Comparison of ENCODE assay signal across 9 cellular contexts in the genomic region with DNA sequence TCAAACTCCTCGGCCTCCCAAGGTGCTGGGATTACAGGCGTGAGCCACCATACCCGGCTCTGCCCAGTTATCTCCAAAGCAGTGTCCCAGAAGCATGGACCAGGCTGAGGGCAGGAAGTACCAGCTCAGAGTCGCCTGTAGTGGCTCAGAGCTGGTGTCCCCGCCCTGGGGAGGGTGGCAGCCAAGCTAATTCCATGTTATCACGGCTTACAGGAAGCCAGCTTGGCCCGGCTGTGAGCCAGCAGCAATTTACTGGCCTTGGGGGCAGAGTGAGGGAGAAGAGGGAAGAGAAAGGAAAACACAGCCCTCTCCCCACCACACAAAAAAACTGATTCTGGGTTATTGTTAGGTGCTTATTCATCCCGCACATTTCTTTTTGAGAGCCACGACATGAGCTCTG.
DNase-seq lines count a peak whose midpoint lies in the region; ATAC-seq and TF ChIP-seq lines count a peak whose summit lies in the region.
"Had no signal": no experiment of that assay in that cellular context is flagged by ENCODE, and none has a peak within 500 bp of the region (broad histone marks: within the 10 kb centered on the region; RNA-seq: fewer than 3 reads in every experiment).

No MANE protein-coding gene starts in this region.

- H3K27ac ChIP-seq in HCT116 (ENCODE audit: low read depth, low read length), result peak overlapping the region; percentile 59; the same call in 1 of the 2 replicates
- 0 out of 2 replicates have a peak overlapping the region, but pooled peaks have one; percentile 24 for H3K27ac ChIP-seq in WERI-Rb-1
- H3K27ac ChIP-seq in right cardiac atrium (ENCODE audit: low read length), result peak overlapping the region; percentile 21
- peak overlapping the region in 3 of 4 donors; percentile 45 to 58 (median 54) for H3K27ac ChIP-seq in gastrocnemius medialis

- H3K9me3 ChIP-seq in HCT116 (ENCODE audit: control insufficient read depth in 1 of 2, insufficient read depth in 1 of 2, low read depth in 1 of 2, low read length in 2 of 2) (no peaks in the 10 kb centered on the region), WERI-Rb-1 (ENCODE audit: severe bottlenecking) (no peaks in the 10 kb centered on the region), right cardiac atrium (ENCODE audit: control insufficient read depth, low read length) (no peaks in the 10 kb centered on the region), gastrocnemius medialis (no peaks in the 10 kb centered on the region)

- no peak for TF ChIP-seq POLR2A in HCT116 (IDR thresholded peaks at IDR 0.05; ENCODE audit: borderline replicate concordance, extremely low read depth, insufficient read depth, insufficient read length)
- no peak for TF ChIP-seq POLR2A in gastrocnemius medialis (IDR thresholded peaks at IDR 0.05)

- peak overlapping the region; percentile 21; the same call in 1 of the 2 replicates for H3K4me2 ChIP-seq in HCT116 (ENCODE audit: low read length)

- CTCF ChIA-PET in HCT116 (lab: Charles Lee), result interaction anchor here (1.3 kb wide), 1 partner anchor 102 kb away, joined by 3 read pairs; no protein-coding TSS in a partner anchor

- H3K79me2 ChIP-seq in HCT116 (ENCODE audit: insufficient read depth, low read length), result no peaks in the 10 kb centered on the region

- H3K9me3 Mint-ChIP-seq in activated naive CD8-positive, alpha-beta T cell treated with anti-CD3 and anti-CD28 coated beads for 36 hours, result peaks cover 3% of the 10 kb centered on the region

- no peaks in the 10 kb centered on the region for H4K20me1 ChIP-seq in HCT116 (ENCODE audit: insufficient read depth)

- H3K36me3 Mint-ChIP-seq in activated naive CD8-positive, alpha-beta T cell treated with anti-CD3 and anti-CD28 coated beads for 36 hours, result no peaks in the 10 kb centered on the region
- H3K36me3 Mint-ChIP-seq: activated naive CD8-positive, alpha-beta T cell treated with anti-CD3 and anti-CD28 coated beads, Interleukin-2, amount 10 ng/mL, durations not matched to agents 7 days and 5 days had no signal

- BruUV-seq in HCT116 (replicated peaks; lab: Mats Ljungman, UMichigan), result no TSS peak

- TF ChIP-seq RAD21 in HCT116 (IDR thresholded peaks at IDR 0.05; ENCODE audit: low read depth), result no peak

- no peak overlapping the region for H2AFZ ChIP-seq in HCT116 (ENCODE audit: low read depth, low read length, poor library complexity, severe bottlenecking)

- H3K27me3 Mint-ChIP-seq in activated naive CD8-positive, alpha-beta T cell treated with anti-CD3 and anti-CD28 coated beads for 36 hours, result no peaks in the 10 kb centered on the region
- H3K27me3 Mint-ChIP-seq: activated naive CD8-positive, alpha-beta T cell treated with anti-CD3 and anti-CD28 coated beads, Interleukin-2, amount 10 ng/mL, durations not matched to agents 7 days and 5 days had no signal

- ATAC-seq in HCT116 (peak; percentile 46), right cardiac atrium (peak; percentile 89 to 90), gastrocnemius medialis (no peak)

- no peaks in the 10 kb centered on the region for H3K36me3 ChIP-seq in HCT116 (ENCODE audit: control insufficient read depth in 1 of 2, insufficient read depth in 2 of 2, low read length in 2 of 2)
- no peaks in the 10 kb centered on the region for H3K36me3 ChIP-seq in WERI-Rb-1
- H3K36me3 ChIP-seq in gastrocnemius medialis, result no peaks in the 10 kb centered on the region

- RAD21 ChIA-PET in HCT116 (lab: Charles Lee; ENCODE audit: low non-redundant PET in 1 of 2, low total read pairs in 2 of 2, uncharacterized antibody in 2 of 2, unreplicated experiment in 2 of 2), result no interaction called here

- H3K4me1 ChIP-seq in HCT116 (ENCODE audit: control insufficient read depth in 1 of 2, insufficient read depth in 2 of 2, low read length in 2 of 2), result peaks cover 20 to 27% of the 10 kb centered on the region in 2 experiments
- peaks cover 10% of the 10 kb centered on the region for H3K4me1 ChIP-seq in right cardiac atrium (ENCODE audit: control insufficient read depth, insufficient read depth, low read length)
- H3K4me1 ChIP-seq in gastrocnemius medialis, result no peaks in the 10 kb centered on the region

- POLR2A ChIA-PET in HCT116 (lab: Charles Lee), result no interaction called here

- in situ Hi-C loops in gastrocnemius medialis (cut with MboI; ENCODE audit: low sequenced_read_pairs in 4 of 4), result no loop called here

- H3K4me3 ChIP-seq in HCT116 (replicated peaks in 1 of 2; ENCODE audit: low read depth in 1 of 2, low read length in 2 of 2), result no peak overlapping the region
- no peak overlapping the region for H3K4me3 ChIP-seq in WERI-Rb-1 (ENCODE audit: low read depth, low read length)
- no peak overlapping the region for H3K4me3 ChIP-seq in right cardiac atrium (ENCODE audit: low read length)
- no peak overlapping the region for H3K4me3 ChIP-seq in gastrocnemius medialis

- intact Hi-C loops in HCT116 (cut with micrococcal nuclease) (no loop called here), right cardiac atrium (cut with DNase I) (no loop called here), gastrocnemius medialis (cut with DNase I; ENCODE audit: low total_unique reads) (no loop called here)

- no peak overlapping the region for H3K27ac Mint-ChIP-seq in activated naive CD8-positive, alpha-beta T cell treated with anti-CD3 and anti-CD28 coated beads for 36 hours
- H3K27ac Mint-ChIP-seq: activated naive CD8-positive, alpha-beta T cell treated with anti-CD3 and anti-CD28 coated beads, Interleukin-2, amount 10 ng/mL, durations not matched to agents 7 days and 5 days had no signal

- no peak for DNase-seq in HCT116 (ENCODE audit: low read depth, low spot score)
- peak; percentile 68 for DNase-seq in WERI-Rb-1
- peak; percentile 65 to 90 (median 85) for DNase-seq in right cardiac atrium
- no peak for DNase-seq in gastrocnemius medialis
- DNase-seq in activated naive CD8-positive, alpha-beta T cell treated with anti-CD3 and anti-CD28 coated beads for 36 hours, result no peak
- no peak for DNase-seq in NOMO-1 (lab: John Stamatoyannopoulos, UW; ENCODE audit: unreplicated experiment in 2 of 2)
- DNase-seq in SIG-M5 (lab: John Stamatoyannopoulos, UW), result no peak
- DNase-seq in hepatic stellate cell (ENCODE audit: low spot score), result no peak
- DNase-seq: activated naive CD8-positive, alpha-beta T cell treated with anti-CD3 and anti-CD28 coated beads, Interleukin-2, amount 10 ng/mL, durations not matched to agents 7 days and 5 days had no signal

- TF ChIP-seq CTCF in HCT116 (IDR thresholded peaks at IDR 0.05 in 2 of 3, conservative IDR thresholded peaks at IDR 0.05 in 1 of 3; ENCODE audit: borderline replicate concordance in 1 of 3, insufficient read depth in 1 of 3, low read depth in 2 of 3, low read length in 2 of 3), result no peak
- no peak for TF ChIP-seq CTCF in WERI-Rb-1 (IDR thresholded peaks at IDR 0.05; ENCODE audit: low read depth, low read length)
- no peak for TF ChIP-seq CTCF in gastrocnemius medialis (IDR thresholded peaks at IDR 0.05 in 4 of 5, conservative IDR thresholded peaks at IDR 0.05 in 1 of 5)

- no peak overlapping the region for H3K4me3 Mint-ChIP-seq in activated naive CD8-positive, alpha-beta T cell treated with anti-CD3 and anti-CD28 coated beads for 36 hours
- H3K4me3 Mint-ChIP-seq: activated naive CD8-positive, alpha-beta T cell treated with anti-CD3 and anti-CD28 coated beads, Interleukin-2, amount 10 ng/mL, durations not matched to agents 7 days and 5 days had no signal

- H3K27me3 ChIP-seq in HCT116 (ENCODE audit: insufficient read depth, low read length), result no peaks in the 10 kb centered on the region
- no peaks in the 10 kb centered on the region for H3K27me3 ChIP-seq in WERI-Rb-1 (ENCODE audit: insufficient read depth, low read depth, severe bottlenecking)
- no peaks in the 10 kb centered on the region for H3K27me3 ChIP-seq in right cardiac atrium (ENCODE audit: control insufficient read depth, insufficient read depth)
- H3K27me3 ChIP-seq in gastrocnemius medialis, result no peaks in the 10 kb centered on the region

- no peaks in the 10 kb centered on the region for H3K4me1 Mint-ChIP-seq in activated naive CD8-positive, alpha-beta T cell treated with anti-CD3 and anti-CD28 coated beads for 36 hours
- H3K4me1 Mint-ChIP-seq: activated naive CD8-positive, alpha-beta T cell treated with anti-CD3 and anti-CD28 coated beads, Interleukin-2, amount 10 ng/mL, durations not matched to agents 7 days and 5 days had no signal

- no peak overlapping the region for H3K9ac ChIP-seq in HCT116 (ENCODE audit: low read length)

- 34% methylated on average over 9 of the region's 9 CpGs for WGBS in right cardiac atrium

- H3K9me2 ChIP-seq in HCT116 (ENCODE audit: insufficient read depth), result no peaks in the 10 kb centered on the region

TF ChIP-seq in HCT116, 20 proteins besides CTCF, POLR2A, EP300 and RAD21 (continues in another document):
- TF ChIP-seq SIN3A (IDR thresholded peaks at IDR 0.05; ENCODE audit: low read depth) (no peak), POLR2AphosphoS5 (IDR thresholded peaks at IDR 0.05; ENCODE audit: low read depth, low read length) (no peak), SP1 (IDR thresholded peaks at IDR 0.05; ENCODE audit: low read depth) (no peak), ZFX (IDR thresholded peaks at IDR 0.05) (no peak), YY1 (IDR thresholded peaks at IDR 0.05; ENCODE audit: extremely low read depth, insufficient replicate concordance, low read depth, low read length) (no peak), ELF1 (IDR thresholded peaks at IDR 0.05; ENCODE audit: borderline replicate concordance, low read depth) (no peak), EGR1 (IDR thresholded peaks at IDR 0.05; ENCODE audit: low read depth) (no peak), ZNF274 (IDR thresholded peaks at IDR 0.05; ENCODE audit: low read depth, low read length) (no peak), CBX3 (IDR thresholded peaks at IDR 0.05; ENCODE audit: low read depth) (no peak), TCF7L2 (IDR thresholded peaks at IDR 0.05; ENCODE audit: borderline replicate concordance, extremely low read depth, insufficient read depth, insufficient read length) (no peak), SRF (IDR thresholded peaks at IDR 0.05; ENCODE audit: low read depth) (no peak), FOSL1 (IDR thresholded peaks at IDR 0.05; ENCODE audit: low read depth) (no peak), CEBPB (IDR thresholded peaks at IDR 0.05; ENCODE audit: low read depth) (no peak), EZH2phosphoT487 (IDR thresholded peaks at IDR 0.05; ENCODE audit: borderline replicate concordance) (no peak)
- TF ChIP-seq, protein P1, sequence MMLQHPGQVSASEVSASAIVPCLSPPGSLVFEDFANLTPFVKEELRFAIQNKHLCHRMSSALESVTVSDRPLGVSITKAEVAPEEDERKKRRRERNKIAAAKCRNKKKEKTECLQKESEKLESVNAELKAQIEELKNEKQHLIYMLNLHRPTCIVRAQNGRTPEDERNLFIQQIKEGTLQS (IDR thresholded peaks at IDR 0.05), result no peak
- TF ChIP-seq, protein P2, sequence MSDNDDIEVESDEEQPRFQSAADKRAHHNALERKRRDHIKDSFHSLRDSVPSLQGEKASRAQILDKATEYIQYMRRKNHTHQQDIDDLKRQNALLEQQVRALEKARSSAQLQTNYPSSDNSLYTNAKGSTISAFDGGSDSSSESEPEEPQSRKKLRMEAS (IDR thresholded peaks at IDR 0.05), result no peak

Comparison
In these comparisons a context has a peak if more than half of its experiments do, and no peak if none do; other contexts are left out.
1. ATAC-seq: peak in HCT116 (single experiment) and right cardiac atrium (2 of 2); none in gastrocnemius medialis (0 of 2).
2. DNase-seq: peak in WERI-Rb-1 (single experiment) and right cardiac atrium (3 of 3); none in HCT116 (single experiment), gastrocnemius medialis (0 of 2), activated naive CD8-positive, alpha-beta T cell treated with anti-CD3 and anti-CD28 coated beads for 36 hours (single experiment), NOMO-1 (0 of 2), SIG-M5 (single experiment) and hepatic stellate cell (single experiment).
3. Peak in every context shown above with its lines, with median percentiles within 50 percentile points of each other: H3K27ac ChIP-seq.